1 cellular context compared by ENCODE assay signal in the genomic region with DNA sequence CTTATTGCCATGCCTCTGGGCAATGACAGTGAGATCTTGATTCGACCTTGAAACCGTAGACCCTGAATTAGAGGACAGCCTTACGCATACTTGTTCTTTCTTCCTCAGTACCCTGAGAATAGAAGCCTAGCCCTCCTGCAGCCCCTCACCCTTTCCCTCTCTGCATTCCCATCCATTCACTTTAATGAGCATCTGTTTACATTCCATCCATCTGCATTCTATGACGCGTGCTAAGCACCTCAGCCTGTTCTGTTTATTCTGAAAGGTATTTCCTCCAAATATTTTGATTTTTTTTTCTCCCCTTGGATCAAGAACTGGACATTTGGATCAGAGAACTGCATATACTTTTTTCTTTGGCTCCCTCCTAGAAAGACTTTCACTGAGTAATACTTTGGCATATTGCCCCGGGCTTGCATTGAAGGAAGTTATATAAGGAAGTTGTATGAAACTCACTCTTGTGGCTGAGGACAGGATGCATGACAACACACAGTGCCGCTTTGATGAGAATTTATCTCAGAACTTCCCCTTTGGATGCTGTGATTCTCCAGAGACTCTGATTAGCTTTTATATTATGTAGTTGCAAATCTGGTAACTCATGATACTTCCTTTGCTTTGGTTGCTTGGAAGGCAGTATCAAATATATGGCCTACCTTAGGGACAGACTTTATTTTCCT.
TF ChIP-seq lines count a peak whose summit lies in the region.

No MANE protein-coding gene starts in this region.

TF ChIP-seq in GM12878, 131 proteins besides CTCF, POLR2A, EP300 and RAD21:
- TF ChIP-seq RELB (IDR thresholded peaks at IDR 0.05; ENCODE audit: low read depth) (peak; percentile 58), NFIC (IDR thresholded peaks at IDR 0.05; ENCODE audit: low read depth, low read length) (peak; percentile 55; the same call in 1 of the 2 replicates), SIX5 (IDR thresholded peaks at IDR 0.05; ENCODE audit: low read depth, low read length, severe bottlenecking) (no peak), JUNB (IDR thresholded peaks at IDR 0.05) (peak; percentile 30; the same call in 1 of the 2 replicates), POLR2AphosphoS2 (IDR thresholded peaks at IDR 0.05; ENCODE audit: low read depth, low read length) (no peak), MEF2B (IDR thresholded peaks at IDR 0.05; ENCODE audit: partially characterized antibody, poor library complexity, severe bottlenecking) (peak; percentile 67), SMARCA5 (IDR thresholded peaks at IDR 0.05) (0 out of 2 replicates have a peak, but pooled peaks have one; percentile 45), FOXK2 (IDR thresholded peaks at IDR 0.05) (no peak), CREM (IDR thresholded peaks at IDR 0.05; ENCODE audit: low read depth) (peak; percentile 50; the same call in 1 of the 2 replicates), RUNX3 (IDR thresholded peaks at IDR 0.05; ENCODE audit: low read length) (peak; percentile 78), FOXM1 (IDR thresholded peaks at IDR 0.05; ENCODE audit: low read depth, low read length) (peak; percentile 47; the same call in 1 of the 2 replicates), ATF7 (IDR thresholded peaks at IDR 0.05; ENCODE audit: low read depth) (peak; percentile 51; the same call in 1 of the 2 replicates), KDM1A (IDR thresholded peaks at IDR 0.05; ENCODE audit: borderline replicate concordance) (no peak), DPF2 (IDR thresholded peaks at IDR 0.05) (0 out of 2 replicates have a peak, but pooled peaks have one; percentile 20), MYC (IDR thresholded peaks at IDR 0.05; ENCODE audit: insufficient read depth, insufficient read length, insufficient replicate concordance, low read length, severe bottlenecking) (no peak), CREB1 (IDR thresholded peaks at IDR 0.05; ENCODE audit: low read depth) (peak; percentile 67; the same call in 1 of the 2 replicates), BHLHE40 (IDR thresholded peaks at IDR 0.05; ENCODE audit: borderline replicate concordance in 1 of 2, low read depth in 2 of 2, low read length in 1 of 2) (peak; percentile 10 to 14; a peak in 1 of 4 replicates), IKZF1 (conservative IDR thresholded peaks at IDR 0.05) (peak; percentile 75), IKZF2 (IDR thresholded peaks at IDR 0.05) (peak; percentile 77 to 82; a peak in 2 of 4 replicates), ETV6 (conservative IDR thresholded peaks at IDR 0.05 in 1 of 2, IDR thresholded peaks at IDR 0.05 in 1 of 2; ENCODE audit: borderline replicate concordance in 1 of 2, low read depth in 1 of 2) (peak in 1 of 2 experiments; percentile 85; a peak in 1 of 4 replicates), MTA2 (IDR thresholded peaks at IDR 0.05; ENCODE audit: low read depth) (0 out of 2 replicates have a peak, but pooled peaks have one; percentile 8), EED (IDR thresholded peaks at IDR 0.05; ENCODE audit: low read depth) (peak; percentile 72), SPI1 (IDR thresholded peaks at IDR 0.05; ENCODE audit: borderline replicate concordance, insufficient read depth, low read depth, low read length) (peak; percentile 20; the same call in 1 of the 2 replicates)
- TF ChIP-seq, protein P1, sequence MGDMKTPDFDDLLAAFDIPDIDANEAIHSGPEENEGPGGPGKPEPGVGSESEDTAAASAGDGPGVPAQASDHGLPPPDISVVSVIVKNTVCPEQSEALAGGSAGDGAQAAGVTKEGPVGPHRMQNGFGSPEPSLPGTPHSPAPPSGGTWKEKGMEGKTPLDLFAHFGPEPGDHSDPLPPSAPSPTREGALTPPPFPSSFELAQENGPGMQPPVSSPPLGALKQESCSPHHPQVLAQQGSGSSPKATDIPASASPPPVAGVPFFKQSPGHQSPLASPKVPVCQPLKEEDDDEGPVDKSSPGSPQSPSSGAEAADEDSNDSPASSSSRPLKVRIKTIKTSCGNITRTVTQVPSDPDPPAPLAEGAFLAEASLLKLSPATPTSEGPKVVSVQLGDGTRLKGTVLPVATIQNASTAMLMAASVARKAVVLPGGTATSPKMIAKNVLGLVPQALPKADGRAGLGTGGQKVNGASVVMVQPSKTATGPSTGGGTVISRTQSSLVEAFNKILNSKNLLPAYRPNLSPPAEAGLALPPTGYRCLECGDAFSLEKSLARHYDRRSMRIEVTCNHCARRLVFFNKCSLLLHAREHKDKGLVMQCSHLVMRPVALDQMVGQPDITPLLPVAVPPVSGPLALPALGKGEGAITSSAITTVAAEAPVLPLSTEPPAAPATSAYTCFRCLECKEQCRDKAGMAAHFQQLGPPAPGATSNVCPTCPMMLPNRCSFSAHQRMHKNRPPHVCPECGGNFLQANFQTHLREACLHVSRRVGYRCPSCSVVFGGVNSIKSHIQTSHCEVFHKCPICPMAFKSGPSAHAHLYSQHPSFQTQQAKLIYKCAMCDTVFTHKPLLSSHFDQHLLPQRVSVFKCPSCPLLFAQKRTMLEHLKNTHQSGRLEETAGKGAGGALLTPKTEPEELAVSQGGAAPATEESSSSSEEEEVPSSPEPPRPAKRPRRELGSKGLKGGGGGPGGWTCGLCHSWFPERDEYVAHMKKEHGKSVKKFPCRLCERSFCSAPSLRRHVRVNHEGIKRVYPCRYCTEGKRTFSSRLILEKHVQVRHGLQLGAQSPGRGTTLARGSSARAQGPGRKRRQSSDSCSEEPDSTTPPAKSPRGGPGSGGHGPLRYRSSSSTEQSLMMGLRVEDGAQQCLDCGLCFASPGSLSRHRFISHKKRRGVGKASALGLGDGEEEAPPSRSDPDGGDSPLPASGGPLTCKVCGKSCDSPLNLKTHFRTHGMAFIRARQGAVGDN (IDR thresholded peaks at IDR 0.05) = no peak
- TF ChIP-seq, protein P2, sequence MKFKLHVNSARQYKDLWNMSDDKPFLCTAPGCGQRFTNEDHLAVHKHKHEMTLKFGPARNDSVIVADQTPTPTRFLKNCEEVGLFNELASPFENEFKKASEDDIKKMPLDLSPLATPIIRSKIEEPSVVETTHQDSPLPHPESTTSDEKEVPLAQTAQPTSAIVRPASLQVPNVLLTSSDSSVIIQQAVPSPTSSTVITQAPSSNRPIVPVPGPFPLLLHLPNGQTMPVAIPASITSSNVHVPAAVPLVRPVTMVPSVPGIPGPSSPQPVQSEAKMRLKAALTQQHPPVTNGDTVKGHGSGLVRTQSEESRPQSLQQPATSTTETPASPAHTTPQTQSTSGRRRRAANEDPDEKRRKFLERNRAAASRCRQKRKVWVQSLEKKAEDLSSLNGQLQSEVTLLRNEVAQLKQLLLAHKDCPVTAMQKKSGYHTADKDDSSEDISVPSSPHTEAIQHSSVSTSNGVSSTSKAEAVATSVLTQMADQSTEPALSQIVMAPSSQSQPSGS (IDR thresholded peaks at IDR 0.05; ENCODE audit: low read length) = peak; percentile 52; the same call in 1 of the 2 replicates
